ENCODE assay signal across 1 cellular context in genomic region chr12:77087427-77087826, GRCh38.
TF ChIP-seq lines count a peak whose summit lies in the region.

No MANE protein-coding gene starts in this region.

TF ChIP-seq in SK-N-SH, 30 proteins besides CTCF, POLR2A, EP300 and RAD21 (continued from another document):
- TF ChIP-seq MAX (IDR thresholded peaks at IDR 0.05; ENCODE audit: low read depth) (peak; percentile 30; the same call in 1 of the 2 replicates), RCOR1 (IDR thresholded peaks at IDR 0.05; ENCODE audit: low read length) (no peak), NFIC (IDR thresholded peaks at IDR 0.05; ENCODE audit: borderline replicate concordance) (peak; percentile 65), ZBTB33 (IDR thresholded peaks at IDR 0.05; ENCODE audit: borderline replicate concordance, low read depth) (no peak), JUND (IDR thresholded peaks at IDR 0.05) (peak; percentile 43; the same call in 1 of the 2 replicates), PBX3 (IDR thresholded peaks at IDR 0.05) (peak; percentile 25; the same call in 1 of the 2 replicates)
